In the genomic region with DNA sequence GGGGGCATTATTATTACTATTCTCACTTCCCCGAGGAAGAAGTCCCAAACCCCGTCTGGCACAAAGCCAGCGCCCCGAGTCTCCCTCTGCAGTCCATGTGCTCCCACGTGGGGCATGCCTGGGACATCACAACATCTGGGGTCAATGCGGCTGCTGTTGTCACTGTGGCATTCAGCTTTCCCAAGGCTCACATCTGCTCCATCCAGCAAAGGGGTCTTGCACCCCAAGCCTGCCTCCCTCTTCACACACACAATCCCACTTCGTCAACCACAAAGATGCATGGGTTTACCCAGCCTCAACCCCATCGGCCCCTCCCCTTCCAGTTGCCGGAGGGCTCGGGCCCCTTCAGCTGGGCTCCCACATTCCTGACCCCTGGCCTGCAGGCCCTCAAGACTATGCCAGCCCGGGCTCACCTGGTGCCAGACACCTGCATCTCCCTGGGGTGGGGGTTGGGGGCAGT, we compare ENCODE assay signal across 1 cellular context.
TF ChIP-seq lines count a peak whose summit lies in the region.

No MANE protein-coding gene starts in this region.

TF ChIP-seq in K562, 482 proteins besides CTCF, POLR2A, EP300 and RAD21 (continued from another document and continues in another):
- no peak for TF ChIP-seq ETS2 (tag; IDR thresholded peaks at IDR 0.05; ENCODE audit: borderline replicate concordance, poor library complexity, severe bottlenecking)
- TF ChIP-seq HDAC3 (IDR thresholded peaks at IDR 0.05; ENCODE audit: borderline replicate concordance, partially characterized antibody), result no peak
- no peak for TF ChIP-seq TGIF2 (CRISPR knock-in tag; IDR thresholded peaks at IDR 0.05)
- TF ChIP-seq, protein P1, sequence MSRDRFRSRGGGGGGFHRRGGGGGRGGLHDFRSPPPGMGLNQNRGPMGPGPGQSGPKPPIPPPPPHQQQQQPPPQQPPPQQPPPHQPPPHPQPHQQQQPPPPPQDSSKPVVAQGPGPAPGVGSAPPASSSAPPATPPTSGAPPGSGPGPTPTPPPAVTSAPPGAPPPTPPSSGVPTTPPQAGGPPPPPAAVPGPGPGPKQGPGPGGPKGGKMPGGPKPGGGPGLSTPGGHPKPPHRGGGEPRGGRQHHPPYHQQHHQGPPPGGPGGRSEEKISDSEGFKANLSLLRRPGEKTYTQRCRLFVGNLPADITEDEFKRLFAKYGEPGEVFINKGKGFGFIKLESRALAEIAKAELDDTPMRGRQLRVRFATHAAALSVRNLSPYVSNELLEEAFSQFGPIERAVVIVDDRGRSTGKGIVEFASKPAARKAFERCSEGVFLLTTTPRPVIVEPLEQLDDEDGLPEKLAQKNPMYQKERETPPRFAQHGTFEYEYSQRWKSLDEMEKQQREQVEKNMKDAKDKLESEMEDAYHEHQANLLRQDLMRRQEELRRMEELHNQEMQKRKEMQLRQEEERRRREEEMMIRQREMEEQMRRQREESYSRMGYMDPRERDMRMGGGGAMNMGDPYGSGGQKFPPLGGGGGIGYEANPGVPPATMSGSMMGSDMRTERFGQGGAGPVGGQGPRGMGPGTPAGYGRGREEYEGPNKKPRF (IDR thresholded peaks at IDR 0.05; ENCODE audit: low read depth, low read length), result no peak
- TF ChIP-seq MYC (IDR thresholded peaks at IDR 0.05; ENCODE audit: low read depth, low read length), result peak; percentile 19; the same call in 1 of the 2 replicates
- TF ChIP-seq MYC (CRISPR knock-in tag; IDR thresholded peaks at IDR 0.05; ENCODE audit: borderline replicate concordance, low read depth), result no peak
- TF ChIP-seq, protein P2, sequence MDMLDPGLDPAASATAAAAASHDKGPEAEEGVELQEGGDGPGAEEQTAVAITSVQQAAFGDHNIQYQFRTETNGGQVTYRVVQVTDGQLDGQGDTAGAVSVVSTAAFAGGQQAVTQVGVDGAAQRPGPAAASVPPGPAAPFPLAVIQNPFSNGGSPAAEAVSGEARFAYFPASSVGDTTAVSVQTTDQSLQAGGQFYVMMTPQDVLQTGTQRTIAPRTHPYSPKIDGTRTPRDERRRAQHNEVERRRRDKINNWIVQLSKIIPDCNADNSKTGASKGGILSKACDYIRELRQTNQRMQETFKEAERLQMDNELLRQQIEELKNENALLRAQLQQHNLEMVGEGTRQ (CRISPR knock-in tag; IDR thresholded peaks at IDR 0.05), result peak; percentile 24; the same call in 1 of the 2 replicates
- TF ChIP-seq KLF6 (CRISPR knock-in tag; IDR thresholded peaks at IDR 0.05; ENCODE audit: borderline replicate concordance), result no peak
- no peak for TF ChIP-seq ZNF778 (CRISPR knock-in tag; IDR thresholded peaks at IDR 0.05)
- TF ChIP-seq CREB1 (IDR thresholded peaks at IDR 0.05), result no peak
- peak; percentile 30; the same call in 1 of the 2 replicates for TF ChIP-seq CREB1 (CRISPR knock-in tag; IDR thresholded peaks at IDR 0.05)
- no peak for TF ChIP-seq ZNF224 (CRISPR knock-in tag; IDR thresholded peaks at IDR 0.05)
- no peak for TF ChIP-seq ARID2 (IDR thresholded peaks at IDR 0.05)
- peak; percentile 41; the same call in 1 of the 2 replicates for TF ChIP-seq ZNF263 (CRISPR knock-in tag; IDR thresholded peaks at IDR 0.05; ENCODE audit: borderline replicate concordance)
- TF ChIP-seq GATAD2A (IDR thresholded peaks at IDR 0.05), result no peak
- no peak for TF ChIP-seq CC2D1A (IDR thresholded peaks at IDR 0.05)
- TF ChIP-seq PHB (CRISPR knock-in tag; IDR thresholded peaks at IDR 0.05), result peak; percentile 87; the same call in 1 of the 2 replicates
- TF ChIP-seq, protein P3, sequence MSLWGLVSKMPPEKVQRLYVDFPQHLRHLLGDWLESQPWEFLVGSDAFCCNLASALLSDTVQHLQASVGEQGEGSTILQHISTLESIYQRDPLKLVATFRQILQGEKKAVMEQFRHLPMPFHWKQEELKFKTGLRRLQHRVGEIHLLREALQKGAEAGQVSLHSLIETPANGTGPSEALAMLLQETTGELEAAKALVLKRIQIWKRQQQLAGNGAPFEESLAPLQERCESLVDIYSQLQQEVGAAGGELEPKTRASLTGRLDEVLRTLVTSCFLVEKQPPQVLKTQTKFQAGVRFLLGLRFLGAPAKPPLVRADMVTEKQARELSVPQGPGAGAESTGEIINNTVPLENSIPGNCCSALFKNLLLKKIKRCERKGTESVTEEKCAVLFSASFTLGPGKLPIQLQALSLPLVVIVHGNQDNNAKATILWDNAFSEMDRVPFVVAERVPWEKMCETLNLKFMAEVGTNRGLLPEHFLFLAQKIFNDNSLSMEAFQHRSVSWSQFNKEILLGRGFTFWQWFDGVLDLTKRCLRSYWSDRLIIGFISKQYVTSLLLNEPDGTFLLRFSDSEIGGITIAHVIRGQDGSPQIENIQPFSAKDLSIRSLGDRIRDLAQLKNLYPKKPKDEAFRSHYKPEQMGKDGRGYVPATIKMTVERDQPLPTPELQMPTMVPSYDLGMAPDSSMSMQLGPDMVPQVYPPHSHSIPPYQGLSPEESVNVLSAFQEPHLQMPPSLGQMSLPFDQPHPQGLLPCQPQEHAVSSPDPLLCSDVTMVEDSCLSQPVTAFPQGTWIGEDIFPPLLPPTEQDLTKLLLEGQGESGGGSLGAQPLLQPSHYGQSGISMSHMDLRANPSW (CRISPR knock-in tag; IDR thresholded peaks at IDR 0.05), result no peak
- TF ChIP-seq KLF13 (tag; IDR thresholded peaks at IDR 0.05; ENCODE audit: borderline replicate concordance, low read depth), result 0 out of 2 replicates have a peak, but pooled peaks have one; percentile 27
- TF ChIP-seq BRCA1 (IDR thresholded peaks at IDR 0.05), result no peak
- TF ChIP-seq BRCA1 (CRISPR knock-in tag; IDR thresholded peaks at IDR 0.05), result no peak
- TF ChIP-seq CCAR2 (IDR thresholded peaks at IDR 0.05; ENCODE audit: low read depth, low read length), result no peak
- no peak for TF ChIP-seq PHB2 (IDR thresholded peaks at IDR 0.05; ENCODE audit: low read depth)
- TF ChIP-seq, protein P4, sequence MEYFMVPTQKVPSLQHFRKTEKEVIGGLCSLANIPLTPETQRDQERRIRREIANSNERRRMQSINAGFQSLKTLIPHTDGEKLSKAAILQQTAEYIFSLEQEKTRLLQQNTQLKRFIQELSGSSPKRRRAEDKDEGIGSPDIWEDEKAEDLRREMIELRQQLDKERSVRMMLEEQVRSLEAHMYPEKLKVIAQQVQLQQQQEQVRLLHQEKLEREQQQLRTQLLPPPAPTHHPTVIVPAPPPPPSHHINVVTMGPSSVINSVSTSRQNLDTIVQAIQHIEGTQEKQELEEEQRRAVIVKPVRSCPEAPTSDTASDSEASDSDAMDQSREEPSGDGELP (CRISPR knock-in tag; IDR thresholded peaks at IDR 0.05; ENCODE audit: borderline replicate concordance), result peak; percentile 67
- TF ChIP-seq MCM3 (IDR thresholded peaks at IDR 0.05), result no peak
- TF ChIP-seq NFIC (IDR thresholded peaks at IDR 0.05), result peak; percentile 96
- TF ChIP-seq ZNF79 (CRISPR knock-in tag; IDR thresholded peaks at IDR 0.05; ENCODE audit: low read depth), result no peak
- TF ChIP-seq FUS (optimal IDR thresholded peaks at IDR 0.05; ENCODE audit: low read depth, low read length), result no peak
- no peak for TF ChIP-seq SMAD2 (IDR thresholded peaks at IDR 0.05; ENCODE audit: low read depth, low read length)
- TF ChIP-seq, protein P5, sequence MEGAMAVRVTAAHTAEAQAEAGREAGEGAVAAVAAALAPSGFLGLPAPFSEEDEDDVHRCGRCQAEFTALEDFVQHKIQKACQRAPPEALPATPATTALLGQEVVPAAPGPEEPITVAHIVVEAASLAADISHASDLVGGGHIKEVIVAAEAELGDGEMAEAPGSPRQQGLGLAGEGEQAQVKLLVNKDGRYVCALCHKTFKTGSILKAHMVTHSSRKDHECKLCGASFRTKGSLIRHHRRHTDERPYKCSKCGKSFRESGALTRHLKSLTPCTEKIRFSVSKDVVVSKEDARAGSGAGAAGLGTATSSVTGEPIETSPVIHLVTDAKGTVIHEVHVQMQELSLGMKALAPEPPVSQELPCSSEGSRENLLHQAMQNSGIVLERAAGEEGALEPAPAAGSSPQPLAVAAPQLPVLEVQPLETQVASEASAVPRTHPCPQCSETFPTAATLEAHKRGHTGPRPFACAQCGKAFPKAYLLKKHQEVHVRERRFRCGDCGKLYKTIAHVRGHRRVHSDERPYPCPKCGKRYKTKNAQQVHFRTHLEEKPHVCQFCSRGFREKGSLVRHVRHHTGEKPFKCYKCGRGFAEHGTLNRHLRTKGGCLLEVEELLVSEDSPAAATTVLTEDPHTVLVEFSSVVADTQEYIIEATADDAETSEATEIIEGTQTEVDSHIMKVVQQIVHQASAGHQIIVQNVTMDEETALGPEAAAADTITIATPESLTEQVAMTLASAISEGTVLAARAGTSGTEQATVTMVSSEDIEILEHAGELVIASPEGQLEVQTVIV (CRISPR knock-in tag; IDR thresholded peaks at IDR 0.05; ENCODE audit: borderline replicate concordance), result no peak
- TF ChIP-seq SREBF1 (IDR thresholded peaks at IDR 0.05; ENCODE audit: borderline replicate concordance, low read depth, low read length), result no peak
- TF ChIP-seq, protein P6, sequence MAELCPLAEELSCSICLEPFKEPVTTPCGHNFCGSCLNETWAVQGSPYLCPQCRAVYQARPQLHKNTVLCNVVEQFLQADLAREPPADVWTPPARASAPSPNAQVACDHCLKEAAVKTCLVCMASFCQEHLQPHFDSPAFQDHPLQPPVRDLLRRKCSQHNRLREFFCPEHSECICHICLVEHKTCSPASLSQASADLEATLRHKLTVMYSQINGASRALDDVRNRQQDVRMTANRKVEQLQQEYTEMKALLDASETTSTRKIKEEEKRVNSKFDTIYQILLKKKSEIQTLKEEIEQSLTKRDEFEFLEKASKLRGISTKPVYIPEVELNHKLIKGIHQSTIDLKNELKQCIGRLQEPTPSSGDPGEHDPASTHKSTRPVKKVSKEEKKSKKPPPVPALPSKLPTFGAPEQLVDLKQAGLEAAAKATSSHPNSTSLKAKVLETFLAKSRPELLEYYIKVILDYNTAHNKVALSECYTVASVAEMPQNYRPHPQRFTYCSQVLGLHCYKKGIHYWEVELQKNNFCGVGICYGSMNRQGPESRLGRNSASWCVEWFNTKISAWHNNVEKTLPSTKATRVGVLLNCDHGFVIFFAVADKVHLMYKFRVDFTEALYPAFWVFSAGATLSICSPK (IDR thresholded peaks at IDR 0.05; ENCODE audit: borderline replicate concordance), result no peak
- TF ChIP-seq, protein P7, sequence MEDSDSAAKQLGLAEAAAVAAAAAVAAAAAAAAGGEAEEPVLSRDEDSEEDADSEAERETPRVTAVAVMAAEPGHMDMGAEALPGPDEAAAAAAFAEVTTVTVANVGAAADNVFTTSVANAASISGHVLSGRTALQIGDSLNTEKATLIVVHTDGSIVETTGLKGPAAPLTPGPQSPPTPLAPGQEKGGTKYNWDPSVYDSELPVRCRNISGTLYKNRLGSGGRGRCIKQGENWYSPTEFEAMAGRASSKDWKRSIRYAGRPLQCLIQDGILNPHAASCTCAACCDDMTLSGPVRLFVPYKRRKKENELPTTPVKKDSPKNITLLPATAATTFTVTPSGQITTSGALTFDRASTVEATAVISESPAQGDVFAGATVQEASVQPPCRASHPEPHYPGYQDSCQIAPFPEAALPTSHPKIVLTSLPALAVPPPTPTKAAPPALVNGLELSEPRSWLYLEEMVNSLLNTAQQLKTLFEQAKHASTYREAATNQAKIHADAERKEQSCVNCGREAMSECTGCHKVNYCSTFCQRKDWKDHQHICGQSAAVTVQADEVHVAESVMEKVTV (CRISPR knock-in tag; IDR thresholded peaks at IDR 0.05), result no peak
- TF ChIP-seq ZKSCAN3 (CRISPR knock-in tag; IDR thresholded peaks at IDR 0.05), result no peak
- peak; percentile 49; the same call in 1 of the 2 replicates for TF ChIP-seq CBFB (CRISPR knock-in tag; IDR thresholded peaks at IDR 0.05)
